ENCODE assay signal across 15 cellular contexts in the genomic region with DNA sequence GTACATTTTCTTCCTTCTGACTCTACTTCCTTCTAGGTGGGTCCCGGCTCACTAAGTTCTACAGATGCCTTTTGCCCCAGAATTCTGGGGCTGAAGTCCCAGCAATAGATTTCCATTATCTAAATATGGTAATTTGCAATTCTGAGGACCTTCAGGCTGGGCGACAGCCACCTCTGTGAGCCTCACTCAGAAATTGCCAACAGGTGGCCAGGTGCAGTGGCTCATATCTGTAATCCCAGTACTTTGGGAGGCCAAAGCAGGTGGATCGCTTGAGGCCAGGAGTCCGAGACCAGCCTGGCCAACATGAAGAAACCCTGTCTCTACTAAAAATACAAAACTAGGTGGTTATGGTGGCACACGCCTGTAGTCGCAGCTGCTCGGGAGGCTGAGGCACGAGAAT. TPM values are rescaled to one million over a fixed set of nuclear protein-coding genes. Genes with fewer than 3 reads are reported as not detected.
A peak's percentile ranks its signal among the peaks of the same experiment; 100 is the strongest.
DNase-seq lines count a peak whose midpoint lies in the region; ATAC-seq and TF ChIP-seq lines count a peak whose summit lies in the region.
"Had no signal": no experiment of that assay in that cellular context is flagged by ENCODE, and none has a peak within 500 bp of the region (broad histone marks: within the 10 kb centered on the region; RNA-seq: fewer than 3 reads in every experiment).

No MANE protein-coding gene starts in this region.

- H3K4me1 ChIP-seq in OCI-LY1 (ENCODE audit: insufficient read depth, low read length, severe bottlenecking): peaks cover 21% of the 10 kb centered on the region
- H3K4me1 ChIP-seq in thyroid gland: peaks cover 0 to 8% of the 10 kb centered on the region in 2 donors

- no peak for TF ChIP-seq POLR2A in thyroid gland (IDR thresholded peaks at IDR 0.05)

- H3K9me2 ChIP-seq in OCI-LY1 (ENCODE audit: low read depth, low read length): no peaks in the 10 kb centered on the region

- no peaks in the 10 kb centered on the region for H4K20me1 ChIP-seq in OCI-LY1 (ENCODE audit: insufficient read depth, low read length)

- no peak overlapping the region for H3K9ac ChIP-seq in OCI-LY1 (ENCODE audit: low read length)
- H3K9ac ChIP-seq: parathyroid adenoma had no signal

- no peaks in the 10 kb centered on the region for H3K36me3 ChIP-seq in OCI-LY1 (ENCODE audit: insufficient read depth, low read length)
- H3K36me3 ChIP-seq in thyroid gland: no peaks in the 10 kb centered on the region
- H3K36me3 ChIP-seq: Peyer's patch had no signal

- no peaks in the 10 kb centered on the region for H3K27me3 Mint-ChIP-seq in activated naive CD4-positive, alpha-beta T cell treated with anti-CD3 and anti-CD28 coated beads, Interleukin-2, amount 50 U/mL, for 24 hours

- peak overlapping the region; percentile 41 for H3K27ac Mint-ChIP-seq in activated naive CD4-positive, alpha-beta T cell treated with anti-CD3 and anti-CD28 coated beads, Interleukin-2, amount 50 U/mL, for 24 hours

- WGBS in thyroid gland, 2 donors: 92 to 99% methylated on average over 7 to 8 of the region's 8 CpGs

- H3K4me3 ChIP-seq in OCI-LY1 (ENCODE audit: low read depth, low read length, poor library complexity, severe bottlenecking): no peak overlapping the region
- H3K4me3 ChIP-seq in thyroid gland (replicated peaks in 1 of 3): no peak overlapping the region
- H3K4me3 ChIP-seq: K562, Peyer's patch had no signal

- TF ChIP-seq CTCF in OCI-LY1 (IDR thresholded peaks at IDR 0.05; ENCODE audit: low read length): no peak
- no peak for TF ChIP-seq CTCF in thyroid gland (IDR thresholded peaks at IDR 0.05)

- intact Hi-C loops in thyroid gland (cut with DNase I): no loop called here

- no peak overlapping the region for H2AFZ ChIP-seq in OCI-LY1 (ENCODE audit: low read length)
- H2AFZ ChIP-seq: parathyroid adenoma had no signal

- H3K36me3 Mint-ChIP-seq in activated naive CD4-positive, alpha-beta T cell treated with anti-CD3 and anti-CD28 coated beads, Interleukin-2, amount 50 U/mL, for 24 hours: peaks cover 9% of the 10 kb centered on the region

- H3K4me3 Mint-ChIP-seq in activated naive CD4-positive, alpha-beta T cell treated with anti-CD3 and anti-CD28 coated beads, Interleukin-2, amount 50 U/mL, for 24 hours: peak overlapping the region; percentile 59

- H3K27ac ChIP-seq in OCI-LY1 (ENCODE audit: low read depth, low read length, poor library complexity, severe bottlenecking) (peak overlapping the region; percentile 76), caudate nucleus (ENCODE audit: low read depth, low read length) (peak overlapping the region; percentile 14), thyroid gland (peak overlapping the region in 2 of 3 donors; percentile 10 to 34)
- H3K27ac ChIP-seq: epithelial cell of prostate had no signal

- peaks cover 47% of the 10 kb centered on the region for H3K4me1 Mint-ChIP-seq in activated naive CD4-positive, alpha-beta T cell treated with anti-CD3 and anti-CD28 coated beads, Interleukin-2, amount 50 U/mL, for 24 hours

- no peaks in the 10 kb centered on the region for H3K9me3 Mint-ChIP-seq in activated naive CD4-positive, alpha-beta T cell treated with anti-CD3 and anti-CD28 coated beads, Interleukin-2, amount 50 U/mL, for 24 hours

- no peak for DNase-seq in activated naive CD4-positive, alpha-beta T cell treated with anti-CD3 and anti-CD28 coated beads, Interleukin-2, amount 50 U/mL, for 16 hours
- no peak for DNase-seq in caudate nucleus (lab: John Stamatoyannopoulos, UW)
- no peak for DNase-seq in thyroid gland
- DNase-seq in stimulated activated CD8-positive, alpha-beta memory T cell treated with anti-CD3 and anti-CD28 coated beads, Interleukin-4, amount 100 ng/mL, for 48 hours: no peak
- DNase-seq: activated gamma-delta T cell, kidney, NCI-H510A treated with DMSO at 0.1 percent for 48 hours, Peyer's patch had no signal

- H3F3A ChIP-seq in OCI-LY1 (ENCODE audit: insufficient read depth, low read length): peaks cover 13% of the 10 kb centered on the region; the same call in 1 of the 2 replicates

- H3K4me2 ChIP-seq in OCI-LY1 (ENCODE audit: low read length): peak overlapping the region; percentile 40

- H3K9me3 ChIP-seq in OCI-LY1 (ENCODE audit: low read length) (no peaks in the 10 kb centered on the region), thyroid gland (no peaks in the 10 kb centered on the region)
- H3K9me3 ChIP-seq: Peyer's patch had no signal

- no peaks in the 10 kb centered on the region for H3K79me2 ChIP-seq in OCI-LY1 (ENCODE audit: insufficient read depth, low read length)
- H3K79me2 ChIP-seq: parathyroid adenoma had no signal

- H3K27me3 ChIP-seq in OCI-LY1 (ENCODE audit: insufficient read depth, low read length) (no peaks in the 10 kb centered on the region), thyroid gland (no peaks in the 10 kb centered on the region)
- H3K27me3 ChIP-seq: Peyer's patch had no signal

- ATAC-seq in HG03039 (IDR thresholded peaks at IDR 0.05; ENCODE audit: unreplicated experiment) (no peak), HG02678 (IDR thresholded peaks at IDR 0.05; ENCODE audit: unreplicated experiment) (no peak)

RNA-seq across cellular contexts. Expression of a gene that starts 23.7 kb away (rescaled TPM):
- 10 to 100 TPM; 39.9 to 64.4 (median 50.5) TPM for total RNA-seq in thyroid gland

Comparison
In these comparisons a context has a peak if more than half of its experiments do, and no peak if none do; other contexts are left out.
1. H3K27ac ChIP-seq: peak in every context shown above with its lines; median percentile 76 in OCI-LY1; 22 in thyroid gland; 14 in caudate nucleus.